Comparison of ENCODE assay signal across 14 cellular contexts in the genomic region with DNA sequence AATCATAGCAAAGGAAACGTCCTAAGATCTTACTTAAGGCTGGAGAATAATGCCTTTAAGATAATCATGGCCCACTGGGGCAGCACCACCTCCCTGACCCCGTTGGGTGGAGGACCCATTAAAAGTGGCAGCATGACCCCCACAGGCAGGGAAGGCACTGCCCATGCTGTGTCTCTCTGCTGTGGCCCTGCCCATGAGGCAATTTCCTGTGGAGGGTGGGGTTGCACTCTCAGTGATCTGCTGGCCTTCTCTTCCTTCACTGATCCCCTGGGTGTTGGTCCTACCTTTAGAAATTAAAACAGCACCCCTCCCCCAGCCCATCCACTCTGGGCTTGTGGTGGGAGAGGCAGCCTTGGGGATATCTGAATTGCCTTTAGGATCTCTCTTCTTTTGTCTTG. TPM values are rescaled to one million over a fixed set of nuclear protein-coding genes. Genes with fewer than 3 reads are reported as not detected.
DNase-seq lines count a peak whose midpoint lies in the region; ATAC-seq, FAIRE-seq and TF ChIP-seq lines count a peak whose summit lies in the region.
"Had no signal": no experiment of that assay in that cellular context is flagged by ENCODE, and none has a peak within 500 bp of the region (broad histone marks: within the 10 kb centered on the region; RNA-seq: fewer than 3 reads in every experiment).

No MANE protein-coding gene starts in this region.

- H3K36me3 ChIP-seq in heart left ventricle (peaks cover 0 to 1% (median 0%) of the 10 kb centered on the region in 9 donors), left ventricle myocardium inferior (no peaks in the 10 kb centered on the region), K562 (ENCODE audit: control insufficient read depth, insufficient read depth, low read length) (no peaks in the 10 kb centered on the region; the same call in 1 of the 3 replicates)

- H3K9me1 ChIP-seq in K562 (ENCODE audit: control insufficient read depth, insufficient read depth, low read length), result no peaks in the 10 kb centered on the region

- H3K4me1 Mint-ChIP-seq in mesothelial cell of epicardium, result peaks cover 32% of the 10 kb centered on the region
- H3K4me1 Mint-ChIP-seq in activated naive CD4-positive, alpha-beta T cell treated with anti-CD3 and anti-CD28 coated beads, Interleukin-2, amount 10 ng/mL, durations not matched to agents 7 days and 5 days, result peaks cover 16% of the 10 kb centered on the region

- H3K9ac ChIP-seq in K562 (ENCODE audit: insufficient read depth in 1 of 2, low read depth in 2 of 2, low read length in 2 of 2), result no peak overlapping the region

- H3K27ac ChIP-seq in heart left ventricle, result peak overlapping the region in 1 of 12 donors; percentile 47
- H3K27ac ChIP-seq in left ventricle myocardium inferior (replicated peaks), result no peak overlapping the region
- H3K27ac ChIP-seq in K562 (ENCODE audit: extremely low read depth, low read depth, low read length), result no peak overlapping the region; the same call in 1 of the 3 replicates

- TF ChIP-seq POLR2A in heart left ventricle (IDR thresholded peaks at IDR 0.05), result no peak
- no peak for TF ChIP-seq POLR2A in K562 (conservative IDR thresholded peaks at IDR 0.05)

- H3K4me3 ChIP-seq in heart left ventricle (no peak overlapping the region), left ventricle myocardium inferior (no peak overlapping the region), K562 (no peak overlapping the region)

- H3K4me1 ChIP-seq in heart left ventricle (peaks cover 0 to 35% (median 0%) of the 10 kb centered on the region in 12 donors), left ventricle myocardium inferior (peaks cover 7% of the 10 kb centered on the region), K562 (replicated peaks in 1 of 2; ENCODE audit: control insufficient read depth in 2 of 2, insufficient read depth in 2 of 2, low read length in 2 of 2) (peaks cover 4 to 10% of the 10 kb centered on the region in 2 experiments; a peak in 3 of 5 replicates)

- TF ChIP-seq EP300 in K562 (IDR thresholded peaks at IDR 0.05; ENCODE audit: low read length), result no peak

- peaks cover 46% of the 10 kb centered on the region for H3K36me3 Mint-ChIP-seq in mesothelial cell of epicardium
- H3K36me3 Mint-ChIP-seq in activated naive CD4-positive, alpha-beta T cell treated with anti-CD3 and anti-CD28 coated beads, Interleukin-2, amount 10 ng/mL, durations not matched to agents 7 days and 5 days, result peaks cover 2% of the 10 kb centered on the region

- peak overlapping the region; percentile 56 for H2AFZ ChIP-seq in K562 (ENCODE audit: low read depth, low read length)

- no TSS peak for BruUV-seq in K562 (replicated peaks; lab: Mats Ljungman, UMichigan)

- H3K27me3 ChIP-seq in heart left ventricle (no peaks in the 10 kb centered on the region), left ventricle myocardium inferior (ENCODE audit: low read depth) (no peaks in the 10 kb centered on the region), K562 (ENCODE audit: control insufficient read depth in 2 of 2, insufficient read depth in 2 of 2, low read length in 2 of 2) (no peaks in the 10 kb centered on the region)

- H3K9me3 ChIP-seq in heart left ventricle, result no peaks in the 10 kb centered on the region
- no peaks in the 10 kb centered on the region for H3K9me3 ChIP-seq in left ventricle myocardium inferior (replicated peaks)
- peaks cover 3% of the 10 kb centered on the region for H3K9me3 ChIP-seq in K562 (replicated peaks; ENCODE audit: control insufficient read depth, insufficient read depth, low read depth, low read length)

- H3K79me2 ChIP-seq in K562 (ENCODE audit: control insufficient read depth, insufficient read depth, low read length), result no peaks in the 10 kb centered on the region

- DNase-seq in heart left ventricle (peak in 3 of 5 donors; percentile 38 to 69 (median 50)), left ventricle myocardium inferior (no peak), K562 (ENCODE audit: extremely low read depth in 1 of 4, low spot score in 3 of 4) (no peak), mesothelial cell of epicardium (ENCODE audit: low spot score in 2 of 2, unreplicated experiment in 2 of 2) (no peak), NCI-H1105 treated with DMSO at 0.1 percent for 48 hours (lab: John Stamatoyannopoulos, UW) (no peak)
- no peak for DNase-seq in activated naive CD4-positive, alpha-beta T cell treated with anti-CD3 and anti-CD28 coated beads, Interleukin-2, amount 10 ng/mL, durations not matched to agents 7 days and 5 days
- DNase-seq: activated CD4-positive, alpha-beta T cell treated with anti-CD3 and anti-CD28 coated beads for 36 hours; nephron progenitor cell; SHP77 treated with DMSO at 0.1 percent for 48 hours; stimulated activated CD4-positive, alpha-beta T cell treated with anti-CD3 and anti-CD28 coated beads, Interleukin-2, amount 100 ng/mL, for 48 hours; trophoblast cell had no signal

- peaks cover 8% of the 10 kb centered on the region for H3K9me3 Mint-ChIP-seq in mesothelial cell of epicardium
- peaks cover 7% of the 10 kb centered on the region for H3K9me3 Mint-ChIP-seq in activated naive CD4-positive, alpha-beta T cell treated with anti-CD3 and anti-CD28 coated beads, Interleukin-2, amount 10 ng/mL, durations not matched to agents 7 days and 5 days

- H3K4me2 ChIP-seq in K562 (ENCODE audit: insufficient read depth, low read length), result no peak overlapping the region

- ATAC-seq in heart left ventricle (peak in 3 of 4 donors; percentile 52 to 71 (median 63)), K562 (peak; percentile 77), GM18861 (IDR thresholded peaks at IDR 0.05; ENCODE audit: unreplicated experiment) (no peak), HG03378 (IDR thresholded peaks at IDR 0.05; ENCODE audit: unreplicated experiment) (no peak)
- ATAC-seq: activated CD4-positive, alpha-beta T cell treated with anti-CD3 and anti-CD28 coated beads for 36 hours had no signal

- TF ChIP-seq CTCF in heart left ventricle (IDR thresholded peaks at IDR 0.05), result no peak
- no peak for TF ChIP-seq CTCF in left ventricle myocardium inferior (IDR thresholded peaks at IDR 0.05; ENCODE audit: borderline replicate concordance)
- TF ChIP-seq CTCF in K562 (IDR thresholded peaks at IDR 0.05 in 2 of 3, conservative IDR thresholded peaks at IDR 0.05 in 1 of 3; ENCODE audit: insufficient read depth in 2 of 3, low read depth in 1 of 3, low read length in 3 of 3), result no peak
- TF ChIP-seq CTCF in mesothelial cell of epicardium (IDR thresholded peaks at IDR 0.05; ENCODE audit: unreplicated experiment), result no peak

- TF ChIP-seq RAD21 in K562 (CRISPR knock-in tag; conservative IDR thresholded peaks at IDR 0.05 in 1 of 2, IDR thresholded peaks at IDR 0.05 in 1 of 2), result no peak

- peak overlapping the region; percentile 4 for H3K27ac Mint-ChIP-seq in mesothelial cell of epicardium
- H3K27ac Mint-ChIP-seq in activated naive CD4-positive, alpha-beta T cell treated with anti-CD3 and anti-CD28 coated beads, Interleukin-2, amount 10 ng/mL, durations not matched to agents 7 days and 5 days, result no peak overlapping the region
- H3K27ac Mint-ChIP-seq: activated CD4-positive, alpha-beta T cell treated with anti-CD3 and anti-CD28 coated beads for 36 hours had no signal

- FAIRE-seq in K562 (lab: Jason Lieb, UNC), result no peak

- intact Hi-C loops in heart left ventricle (cut with DNase I), result no loop called here
- intact Hi-C loops in left ventricle myocardium inferior (cut with micrococcal nuclease), result no loop called here
- intact Hi-C loops in K562 (cut with micrococcal nuclease), result no loop called here

- H3K27me3 Mint-ChIP-seq in mesothelial cell of epicardium (ENCODE audit: low read depth), result no peaks in the 10 kb centered on the region
- peaks cover 16% of the 10 kb centered on the region for H3K27me3 Mint-ChIP-seq in activated naive CD4-positive, alpha-beta T cell treated with anti-CD3 and anti-CD28 coated beads, Interleukin-2, amount 10 ng/mL, durations not matched to agents 7 days and 5 days
- H3K27me3 Mint-ChIP-seq: activated CD4-positive, alpha-beta T cell treated with anti-CD3 and anti-CD28 coated beads for 36 hours had no signal

- H3K4me3 Mint-ChIP-seq in mesothelial cell of epicardium, result no peak overlapping the region
- no peak overlapping the region for H3K4me3 Mint-ChIP-seq in activated naive CD4-positive, alpha-beta T cell treated with anti-CD3 and anti-CD28 coated beads, Interleukin-2, amount 10 ng/mL, durations not matched to agents 7 days and 5 days
- H3K4me3 Mint-ChIP-seq: activated CD4-positive, alpha-beta T cell treated with anti-CD3 and anti-CD28 coated beads for 36 hours; nephron progenitor cell had no signal

- H4K20me1 ChIP-seq in K562 (replicated peaks; ENCODE audit: control insufficient read depth, insufficient read depth, low read length), result no peaks in the 10 kb centered on the region

- POLR2A ChIA-PET in K562 (lab: Yijun Ruan, JAX), result no interaction called here

- in situ Hi-C loops in K562 (cut with MboI), result no loop called here

- CTCF ChIA-PET in K562 (lab: Yijun Ruan, JAX; ENCODE audit: low intra/inter-chr PET ratio), result no interaction called here
- CTCF ChIA-PET in activated naive CD4-positive, alpha-beta T cell treated with anti-CD3 and anti-CD28 coated beads, Interleukin-2, amount 10 ng/mL, durations not matched to agents 7 days and 5 days (lab: Charles Lee), result no interaction called here

- 28 to 50% (median 39%) methylated on average over 2 of the region's 2 CpGs for WGBS in heart left ventricle, 4 donors
- WGBS in K562 (ENCODE audit: insufficient coverage, low coverage, missing lambda C conversion rate), result 21% methylated on average over 2 of the region's 2 CpGs

RNA-seq across cellular contexts. Expression of a gene that starts 17.3 kb away (rescaled TPM):
- total RNA-seq in heart left ventricle (1 to 10 TPM in 2 of 9 donors, under 1 TPM in 5, not detected in 2; 0.45 to 6.6 (median 0.49) TPM), left ventricle myocardium inferior (0.36 TPM), K562 (2014; rRNA removed) (not detected in 2 replicates), K562 (2014; rRNA removed; fragmentation: Illumina TruSeq; extraction: Trizol) (0.07 TPM in 1 of 2 replicates, not detected in the other), K562 (2015; rRNA removed; fragmentation: Illumina TruSeq; extraction: Trizol) (not detected in 2 replicates), K562 (2021) (0.09 TPM in 2 replicates), mesothelial cell of epicardium (not detected in 3 replicates)
- polyA plus RNA-seq in heart left ventricle (under 1 TPM; 0.28 to 0.69 TPM), K562 (2011; rRNA removed) (0.06 and 0.11 TPM in 2 replicates), K562 (2014; fragmentation: Illumina TruSeq; extraction: Trizol) (0.09 TPM in 1 of 2 replicates, not detected in the other), K562 (2014; fragmentation: Nextera tagmentation; extraction: Ambion mirVana) (under 1 TPM; 0.03 to 0.04 TPM), K562 (2014; rRNA removed) (not detected in 2 replicates)
- total RNA-seq in K562 (2011; cell fraction: chromatin; rRNA removed; ENCODE audit: low replicate concordance), result 0.21 TPM in 1 of 2 replicates, not detected in the other
- total RNA-seq in K562 (2011; cell fraction: nucleolus; rRNA removed), result not detected in 2 replicates
- total RNA-seq in K562 (2011; cell fraction: nucleoplasm; rRNA removed), result not detected in 2 replicates
- 0.09 TPM in 1 of 2 replicates, not detected in the other for polyA plus RNA-seq in K562 (2011; cell fraction: cytosol; rRNA removed)
- 0.20 and 0.45 TPM in 2 replicates for polyA plus RNA-seq in K562 (2011; cell fraction: nucleus; rRNA removed)
- 0.05 and 0.10 TPM in 2 replicates for polyA plus RNA-seq in K562 (2012)
- polyA minus RNA-seq in K562 (2011; rRNA and poly(A)+ RNA removed), result not detected in 2 replicates
- polyA minus RNA-seq in K562 (2011; cell fraction: cytosol; rRNA and poly(A)+ RNA removed), result 2.0 TPM in 1 of 2 replicates, not detected in the other
- not detected in 2 replicates for polyA minus RNA-seq in K562 (2011; cell fraction: nucleus; rRNA and poly(A)+ RNA removed)
- total RNA-seq: activated CD4-positive, alpha-beta T cell treated with anti-CD3 and anti-CD28 coated beads for 36 hours had no signal

RNA-seq across cellular contexts. Expression of a gene that starts 37.0 kb away (rescaled TPM):
- total RNA-seq in heart left ventricle (1 to 10 TPM in 1 of 9 donors, not detected in 8; 1.1 TPM), left ventricle myocardium inferior (not detected), K562 (2014; rRNA removed) (not detected in 2 replicates), K562 (2014; rRNA removed; fragmentation: Illumina TruSeq; extraction: Trizol) (not detected in 2 replicates), K562 (2015; rRNA removed; fragmentation: Illumina TruSeq; extraction: Trizol) (not detected in 2 replicates), K562 (2021) (not detected in 2 replicates), mesothelial cell of epicardium (not detected in 3 replicates)
- polyA plus RNA-seq in heart left ventricle (not detected), K562 (2011; rRNA removed) (0.17 and 0.34 TPM in 2 replicates), K562 (2014; fragmentation: Illumina TruSeq; extraction: Trizol) (not detected in 2 replicates), K562 (2014; fragmentation: Nextera tagmentation; extraction: Ambion mirVana) (not detected), K562 (2014; rRNA removed) (not detected in 2 replicates)
- total RNA-seq in K562 (2011; cell fraction: chromatin; rRNA removed; ENCODE audit: low replicate concordance), result 0.58 and 1.4 TPM in 2 replicates
- total RNA-seq in K562 (2011; cell fraction: nucleolus; rRNA removed), result not detected in 2 replicates
- 0.73 TPM in 1 of 2 replicates, not detected in the other for total RNA-seq in K562 (2011; cell fraction: nucleoplasm; rRNA removed)
- not detected in 2 replicates for polyA plus RNA-seq in K562 (2011; cell fraction: cytosol; rRNA removed)
- 0.76 TPM in 1 of 2 replicates, not detected in the other for polyA plus RNA-seq in K562 (2011; cell fraction: nucleus; rRNA removed)
- polyA plus RNA-seq in K562 (2012), result not detected in 2 replicates
- 0.69 TPM in 1 of 2 replicates, not detected in the other for polyA minus RNA-seq in K562 (2011; rRNA and poly(A)+ RNA removed)
- not detected in 2 replicates for polyA minus RNA-seq in K562 (2011; cell fraction: cytosol; rRNA and poly(A)+ RNA removed)
- polyA minus RNA-seq in K562 (2011; cell fraction: nucleus; rRNA and poly(A)+ RNA removed), result 0.44 TPM in 1 of 2 replicates, not detected in the other
- total RNA-seq: activated CD4-positive, alpha-beta T cell treated with anti-CD3 and anti-CD28 coated beads for 36 hours; HT-29 had no signal

RNA-seq across cellular contexts. Expression of a gene that starts 47.9 kb away (rescaled TPM):
- not detected for total RNA-seq in heart left ventricle
- not detected for polyA plus RNA-seq in heart left ventricle
- total RNA-seq in left ventricle myocardium inferior, result not detected
- total RNA-seq in K562 (2011; cell fraction: chromatin; rRNA removed; ENCODE audit: low replicate concordance), result 2.5 TPM in 1 of 2 replicates, not detected in the other
- total RNA-seq in K562 (2011; cell fraction: nucleolus; rRNA removed), result not detected in 2 replicates
- 0.66 TPM in 1 of 2 replicates, not detected in the other for total RNA-seq in K562 (2011; cell fraction: nucleoplasm; rRNA removed)
- total RNA-seq in K562 (2014; rRNA removed), result 0.12 and 0.32 TPM in 2 replicates
- 0.35 TPM in 1 of 2 replicates, not detected in the other for total RNA-seq in K562 (2014; rRNA removed; fragmentation: Illumina TruSeq; extraction: Trizol)
- total RNA-seq in K562 (2015; rRNA removed; fragmentation: Illumina TruSeq; extraction: Trizol), result not detected in 2 replicates
- total RNA-seq in K562 (2021), result not detected in 2 replicates
- polyA plus RNA-seq in K562 (2011; rRNA removed), result 0.31 TPM in 1 of 2 replicates, not detected in the other
- polyA plus RNA-seq in K562 (2011; cell fraction: cytosol; rRNA removed), result 0.18 TPM in 1 of 2 replicates, not detected in the other
- polyA plus RNA-seq in K562 (2011; cell fraction: nucleus; rRNA removed), result 0.17 and 0.38 TPM in 2 replicates
- polyA plus RNA-seq in K562 (2012), result 0.09 and 0.14 TPM in 2 replicates
- 0.21 and 0.60 TPM in 2 replicates for polyA plus RNA-seq in K562 (2014; fragmentation: Illumina TruSeq; extraction: Trizol)
- polyA plus RNA-seq in K562 (2014; fragmentation: Nextera tagmentation; extraction: Ambion mirVana), result under 1 TPM in 1 of 2 experiments, not detected in 1; 0.15 TPM
- 0.09 TPM in 1 of 2 replicates, not detected in the other for polyA plus RNA-seq in K562 (2014; rRNA removed)
- polyA minus RNA-seq in K562 (2011; rRNA and poly(A)+ RNA removed), result 0.35 TPM in 1 of 2 replicates, not detected in the other
- polyA minus RNA-seq in K562 (2011; cell fraction: cytosol; rRNA and poly(A)+ RNA removed), result not detected in 2 replicates
- polyA minus RNA-seq in K562 (2011; cell fraction: nucleus; rRNA and poly(A)+ RNA removed), result 0.89 TPM in 1 of 2 replicates, not detected in the other
- total RNA-seq in mesothelial cell of epicardium, result not detected in 3 replicates
- total RNA-seq: activated CD4-positive, alpha-beta T cell treated with anti-CD3 and anti-CD28 coated beads for 36 hours had no signal

Comparison
In these comparisons a context has a peak if more than half of its experiments do, and no peak if none do; other contexts are left out.
1. DNase-seq: peak in heart left ventricle (3 of 5); none in left ventricle myocardium inferior (single experiment), K562 (0 of 4), mesothelial cell of epicardium (0 of 2), activated naive CD4-positive, alpha-beta T cell treated with anti-CD3 and anti-CD28 coated beads, Interleukin-2, amount 10 ng/mL, durations not matched to agents 7 days and 5 days (single experiment) and NCI-H1105 treated with DMSO at 0.1 percent for 48 hours (single experiment).
2. ATAC-seq: peak in heart left ventricle (3 of 4) and K562 (single experiment); none in GM18861 (single experiment) and HG03378 (single experiment).